In genomic region chr9:122065923-122066629, GRCh38 we compare ENCODE assay signal across 12 cellular contexts.
"Had no signal": no experiment of that assay in that cellular context is flagged by ENCODE, and none has a peak within 500 bp of the region (broad histone marks: within the 10 kb centered on the region; RNA-seq: fewer than 3 reads in every experiment).

No MANE protein-coding gene starts in this region.

- H3K27me3 Mint-ChIP-seq: activated CD4-positive, alpha-beta memory T cell treated with anti-CD3 and anti-CD28 coated beads for 36 hours had no signal

- FAIRE-seq: astrocyte had no signal

- H3K27me3 ChIP-seq: cardiac muscle cell, ovary, transverse colon had no signal

- H3K9me3 ChIP-seq: ovary, transverse colon had no signal

- H3K9me3 Mint-ChIP-seq: activated CD4-positive, alpha-beta memory T cell treated with anti-CD3 and anti-CD28 coated beads for 36 hours; neural crest cell had no signal

- H3K27ac Mint-ChIP-seq: activated CD4-positive, alpha-beta memory T cell treated with anti-CD3 and anti-CD28 coated beads for 36 hours; stimulated activated naive B cell treated with anti-CD40 and anti-IgM and Interleukin-4, amounts not matched to agents 10 μg/mL and 1 μg/mL and 100 μg/mL, for 72 hours had no signal

- H3K27ac ChIP-seq: cardiac muscle cell, ovary, transverse colon had no signal

- DNase-seq: activated CD4-positive, alpha-beta memory T cell treated with anti-CD3 and anti-CD28 coated beads for 36 hours; activated gamma-delta T cell treated with Interleukin-2 at 50 U/mL for 16 hours; activated T-cell treated with anti-CD3 and anti-CD28 coated beads, Interleukin-2, amount 50 U/mL, for 48 hours; cortex of kidney; effector CD8-positive, alpha-beta T cell; ovary; stimulated activated naive B cell treated with anti-CD40 and anti-IgM and Interleukin-4, amounts not matched to agents 10 μg/mL and 1 μg/mL and 100 μg/mL, for 72 hours; T-helper 9 cell; transverse colon had no signal

- ATAC-seq: stimulated activated naive B cell treated with anti-CD40 and anti-IgM and Interleukin-4, amounts not matched to agents 10 μg/mL and 1 μg/mL and 100 μg/mL, for 72 hours had no signal

- H3K4me3 Mint-ChIP-seq: activated CD4-positive, alpha-beta memory T cell treated with anti-CD3 and anti-CD28 coated beads for 36 hours; neural crest cell; stimulated activated naive B cell treated with anti-CD40 and anti-IgM and Interleukin-4, amounts not matched to agents 10 μg/mL and 1 μg/mL and 100 μg/mL, for 72 hours had no signal

- H3K36me3 ChIP-seq: cardiac muscle cell, ovary, transverse colon had no signal

- H3K36me3 Mint-ChIP-seq: activated CD4-positive, alpha-beta memory T cell treated with anti-CD3 and anti-CD28 coated beads for 36 hours had no signal

- H3K4me3 ChIP-seq: cardiac muscle cell, ovary, transverse colon had no signal
